20 cellular contexts compared by ENCODE assay signal in the genomic region with DNA sequence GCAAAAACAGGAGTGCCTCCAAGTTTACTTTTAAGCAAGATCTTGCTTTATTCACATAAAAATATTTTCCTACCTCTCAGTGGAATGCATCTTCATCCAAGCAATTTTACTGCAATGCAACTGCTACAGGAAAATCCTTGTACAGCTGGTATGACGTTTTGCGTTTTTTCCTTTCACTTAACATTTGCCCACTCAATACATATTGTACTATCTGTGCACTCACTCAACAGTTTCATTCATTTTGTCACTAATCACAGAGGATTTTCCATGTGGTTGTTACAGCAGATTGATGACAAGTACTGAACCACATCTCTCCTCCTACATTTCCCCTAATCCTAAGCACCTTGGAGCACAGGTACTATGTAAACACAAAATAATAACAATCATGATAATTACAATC.
"Had no signal": no experiment of that assay in that cellular context is flagged by ENCODE, and none has a peak within 500 bp of the region (broad histone marks: within the 10 kb centered on the region; RNA-seq: fewer than 3 reads in every experiment).

No MANE protein-coding gene starts in this region.

- H3K36me3 Mint-ChIP-seq: activated naive CD4-positive, alpha-beta T cell treated with anti-CD3 and anti-CD28 coated beads, Interleukin-2, amount 10 ng/mL, durations not matched to agents 7 days and 5 days had no signal

- H3K4me3 Mint-ChIP-seq: activated naive CD4-positive, alpha-beta T cell treated with anti-CD3 and anti-CD28 coated beads, Interleukin-2, amount 10 ng/mL, durations not matched to agents 7 days and 5 days; activated naive CD8-positive, alpha-beta T cell treated with anti-CD3 and anti-CD28 coated beads, Interleukin-2, amount 50 U/mL, for 24 hours; activated T-cell treated with anti-CD3 and anti-CD28 coated beads, Interleukin-2, amount 50 U/mL, for 4 hours; central memory CD8-positive, alpha-beta T cell; nephron progenitor cell had no signal

- H3K36me3 ChIP-seq: brain microvascular endothelial cell, right atrium auricular region, vagina had no signal

- H3K27ac ChIP-seq: brain microvascular endothelial cell, esophagus muscularis mucosa, heart right ventricle, left lung, right atrium auricular region, tibial nerve, vagina had no signal

- H3K27ac Mint-ChIP-seq: activated naive CD4-positive, alpha-beta T cell treated with anti-CD3 and anti-CD28 coated beads, Interleukin-2, amount 10 ng/mL, durations not matched to agents 7 days and 5 days; activated naive CD8-positive, alpha-beta T cell treated with anti-CD3 and anti-CD28 coated beads, Interleukin-2, amount 50 U/mL, for 24 hours; nephron progenitor cell had no signal

- DNase-seq: activated CD4-positive, alpha-beta T cell treated with anti-CD3 and anti-CD28 coated beads, Interleukin-2, amount 50 U/mL, for 1 hour; activated CD4-positive, CD25-positive, alpha-beta regulatory T cell treated with anti-CD3 and anti-CD28 coated beads, Interleukin-2, amount 50 U/mL, for 72 hours; activated CD8-positive, alpha-beta memory T cell treated with anti-CD3 and anti-CD28 coated beads, Interleukin-2, amount 50 U/mL, for 4 hours; activated naive CD4-positive, alpha-beta T cell treated with anti-CD3 and anti-CD28 coated beads, Interleukin-2, amount 10 ng/mL, durations not matched to agents 7 days and 5 days; activated naive CD8-positive, alpha-beta T cell treated with anti-CD3 and anti-CD28 coated beads, Interleukin-2, amount 50 U/mL, for 24 hours; activated T-cell treated with anti-CD3 and anti-CD28 coated beads, Interleukin-2, amount 50 U/mL, for 4 hours; brain microvascular endothelial cell; cortex of kidney; effector CD4-positive, alpha-beta T cell; heart right ventricle; left lung; nephron progenitor cell; stimulated activated CD4-positive, alpha-beta T cell treated with anti-CD3 and anti-CD28 coated beads, Interleukin-2, amount 100 ng/mL, for 24 hours; stimulated activated naive CD4-positive, alpha-beta T cell treated with Interleukin-2 at 50 U/mL for 16 hours; T1000 had no signal

- ATAC-seq: activated naive CD8-positive, alpha-beta T cell treated with anti-CD3 and anti-CD28 coated beads, Interleukin-2, amount 50 U/mL, for 24 hours; activated T-cell treated with anti-CD3 and anti-CD28 coated beads, Interleukin-2, amount 50 U/mL, for 4 hours; heart right ventricle had no signal

- H3K27me3 Mint-ChIP-seq: activated naive CD4-positive, alpha-beta T cell treated with anti-CD3 and anti-CD28 coated beads, Interleukin-2, amount 10 ng/mL, durations not matched to agents 7 days and 5 days had no signal

- H3K4me1 Mint-ChIP-seq: activated naive CD4-positive, alpha-beta T cell treated with anti-CD3 and anti-CD28 coated beads, Interleukin-2, amount 10 ng/mL, durations not matched to agents 7 days and 5 days; activated naive CD8-positive, alpha-beta T cell treated with anti-CD3 and anti-CD28 coated beads, Interleukin-2, amount 50 U/mL, for 24 hours; central memory CD8-positive, alpha-beta T cell had no signal

- H3K4me1 ChIP-seq: esophagus muscularis mucosa, left lung, right atrium auricular region, tibial nerve, vagina had no signal

- H3K9me3 Mint-ChIP-seq: activated naive CD4-positive, alpha-beta T cell treated with anti-CD3 and anti-CD28 coated beads, Interleukin-2, amount 10 ng/mL, durations not matched to agents 7 days and 5 days; activated naive CD8-positive, alpha-beta T cell treated with anti-CD3 and anti-CD28 coated beads, Interleukin-2, amount 50 U/mL, for 24 hours; activated T-cell treated with anti-CD3 and anti-CD28 coated beads, Interleukin-2, amount 50 U/mL, for 4 hours; central memory CD8-positive, alpha-beta T cell; nephron progenitor cell had no signal

- H3K4me3 ChIP-seq: esophagus muscularis mucosa, heart right ventricle, left lung, right atrium auricular region, tibial nerve, vagina had no signal

- H3K27me3 ChIP-seq: brain microvascular endothelial cell, esophagus muscularis mucosa, heart right ventricle, left lung, right atrium auricular region, tibial nerve, vagina had no signal
